Comparison of ENCODE assay signal across 12 cellular contexts in genomic region chr10:125154529-125154928, GRCh38. TPM values are rescaled to one million over a fixed set of nuclear protein-coding genes. Genes with fewer than 3 reads are reported as not detected.
DNase-seq lines count a peak whose midpoint lies in the region; TF ChIP-seq lines count a peak whose summit lies in the region.
"Had no signal": no experiment of that assay in that cellular context is flagged by ENCODE, and none has a peak within 500 bp of the region (broad histone marks: within the 10 kb centered on the region; RNA-seq: fewer than 3 reads in every experiment).

No MANE protein-coding gene starts in this region.

- H3K79me2 ChIP-seq in H9 (ENCODE audit: insufficient read depth, low read length), result peaks cover 72% of the 10 kb centered on the region

- H3K4me3 Mint-ChIP-seq in H9 (peak overlapping the region; percentile 95 to 99), immature natural killer cell (peak overlapping the region; percentile 67 to 90 (median 75))

- H3K4me1 Mint-ChIP-seq in H9, result peaks cover 75 to 77% of the 10 kb centered on the region in 2 experiments
- peaks cover 82 to 86% of the 10 kb centered on the region in 2 donors for H3K4me1 Mint-ChIP-seq in immature natural killer cell

- peak overlapping the region; percentile 94 to 100 (median 99) for H3K27ac Mint-ChIP-seq in H9
- H3K27ac Mint-ChIP-seq in immature natural killer cell, result peak overlapping the region; percentile 78 to 98 (median 88)

- H2AFZ ChIP-seq in H9 (ENCODE audit: low read length), result no peak overlapping the region

- H3K9me3 Mint-ChIP-seq in H9 (peaks cover 0 to 2% of the 10 kb centered on the region in 2 experiments; a peak in 3 of 5 replicates), immature natural killer cell (no peaks in the 10 kb centered on the region)

- H3T11ph ChIP-seq in H9 (ENCODE audit: low read length), result no peak overlapping the region

- H3K9ac ChIP-seq in H9 (ENCODE audit: extremely low read depth, insufficient read length, low read length), result peak overlapping the region; percentile 59

- H4K8ac ChIP-seq in H9 (replicated peaks; ENCODE audit: insufficient read length, low read depth, low read length), result no peak overlapping the region

- no peak overlapping the region for H3K18ac ChIP-seq in H9 (ENCODE audit: insufficient read length, low read depth, low read length)

- WGBS in H9 (ENCODE audit: extremely low coverage, insufficient read length, low lambda C conversion rate), result no CpG with 5 or more reads among the region's 6 CpGs

- H3K4me1 ChIP-seq in H9 (ENCODE audit: insufficient read depth, low read length), result peaks cover 13% of the 10 kb centered on the region

- no peaks in the 10 kb centered on the region for H4K20me1 ChIP-seq in H9 (ENCODE audit: control insufficient read depth, insufficient read depth, insufficient read length)

- H2AK5ac ChIP-seq in H9 (ENCODE audit: insufficient read length, low read length), result no peak overlapping the region

- no peak overlapping the region for H3K23ac ChIP-seq in H9 (ENCODE audit: insufficient read length, low read depth, low read length)

- H3K14ac ChIP-seq in H9 (ENCODE audit: insufficient read depth, low read length), result no peak overlapping the region

- H2BK120ac ChIP-seq in H9 (ENCODE audit: low read depth, low read length, poor library complexity, severe bottlenecking), result no peak overlapping the region

- no peaks in the 10 kb centered on the region for H3K79me1 ChIP-seq in H9 (ENCODE audit: insufficient read depth, low read depth, low read length, poor library complexity, severe bottlenecking)

- no peak overlapping the region for H3K56ac ChIP-seq in H9 (ENCODE audit: insufficient read length, low read depth, low read length)

- H3K27ac ChIP-seq in H9 (ENCODE audit: insufficient read length, low read depth, low read length) (peak overlapping the region; percentile 90), brain microvascular endothelial cell (peak overlapping the region; percentile 60)
- H3K27ac ChIP-seq: SJCRH30 had no signal

- peaks cover 19% of the 10 kb centered on the region for H3K23me2 ChIP-seq in H9 (ENCODE audit: insufficient read length, low read depth, low read length, poor library complexity, severe bottlenecking)

- no peak overlapping the region for H2BK12ac ChIP-seq in H9 (ENCODE audit: insufficient read length, low read depth, low read length)

- in situ Hi-C loops in brain microvascular endothelial cell (cut with HindIII; ENCODE audit: low pct_ligation_motif_present, low sequenced_read_pairs), result no loop called here

- peaks cover 7% of the 10 kb centered on the region for H3K36me3 ChIP-seq in brain microvascular endothelial cell (replicated peaks)

- H3K4me3 ChIP-seq in brain microvascular endothelial cell (ENCODE audit: low read depth, low read length), result peak overlapping the region; percentile 20
- H3K4me3 ChIP-seq in skeletal muscle cell (ENCODE audit: low read depth, low read length), result peak overlapping the region; percentile 2
- H3K4me3 ChIP-seq: SJCRH30 had no signal

- H2BK20ac ChIP-seq in H9 (ENCODE audit: low read depth, low read length, poor library complexity, severe bottlenecking), result no peak overlapping the region

- H3K27me3 Mint-ChIP-seq in H9 (ENCODE audit: low read depth) (no peaks in the 10 kb centered on the region), immature natural killer cell (ENCODE audit: low read depth in 3 of 3) (peaks cover 5 to 25% (median 14%) of the 10 kb centered on the region in 3 donors)

- H4K5ac ChIP-seq in H9 (ENCODE audit: insufficient read length, low read depth, low read length), result no peak overlapping the region

- H4K91ac ChIP-seq in H9 (ENCODE audit: insufficient read length, low read depth, low read length), result no peak overlapping the region

- H3K27me3 ChIP-seq in H9 (ENCODE audit: insufficient read depth, low read length), result no peaks in the 10 kb centered on the region
- no peaks in the 10 kb centered on the region for H3K27me3 ChIP-seq in brain microvascular endothelial cell (replicated peaks)
- H3K27me3 ChIP-seq: SJCRH30 had no signal

- H3K36me3 Mint-ChIP-seq in H9 (ENCODE audit: insufficient read depth in 1 of 3, low read depth in 3 of 3) (peaks cover 21 to 26% (median 22%) of the 10 kb centered on the region in 3 experiments), immature natural killer cell (peaks cover 0 to 6% (median 0%) of the 10 kb centered on the region in 3 donors)

- DNase-seq in H9, result peak; percentile 29
- DNase-seq in brain microvascular endothelial cell, result no peak
- no peak for DNase-seq in immature natural killer cell
- no peak for DNase-seq in skeletal muscle cell (ENCODE audit: low read depth)
- no peak for DNase-seq in KG1 (lab: John Stamatoyannopoulos, UW)
- DNase-seq in activated CD8-positive, alpha-beta memory T cell treated with anti-CD3 and anti-CD28 coated beads, Interleukin-2, amount 50 U/mL, for 48 hours, result no peak
- no peak for DNase-seq in activated naive CD4-positive, alpha-beta T cell (lab: John Stamatoyannopoulos, UW)
- no peak for DNase-seq in posterior vena cava (ENCODE audit: low spot score)
- DNase-seq: cortex of kidney; NCI-H146; SJCRH30; stimulated activated naive CD4-positive, alpha-beta T cell treated with Interleukin-2 at 50 U/mL for 16 hours had no signal

- intact Hi-C loops in posterior vena cava (cut with DNase I), result loop anchor here in 1 of 2 donors (10.0 kb wide), 1 partner anchor 100 kb away; no protein-coding TSS in a partner anchor

- H2BK5ac ChIP-seq in H9 (ENCODE audit: insufficient read length, low read length), result no peak overlapping the region

- H2BK15ac ChIP-seq in H9 (ENCODE audit: low read depth, low read length), result no peak overlapping the region

- peak overlapping the region; percentile 77 for H3K4me2 ChIP-seq in H9 (ENCODE audit: insufficient read depth, insufficient read length, low read length)

- no peaks in the 10 kb centered on the region for H3K9me3 ChIP-seq in H9 (ENCODE audit: control insufficient read depth, low read depth, low read length)
- H3K9me3 ChIP-seq: SJCRH30 had no signal

- H3K4ac ChIP-seq in H9 (ENCODE audit: low read depth, low read length), result no peak overlapping the region

- no peak for TF ChIP-seq CTCF in H9 (conservative IDR thresholded peaks at IDR 0.05)
- no peak for TF ChIP-seq CTCF in brain microvascular endothelial cell (IDR thresholded peaks at IDR 0.05; ENCODE audit: low read depth, low read length, missing control alignments)

RNA-seq across cellular contexts. Expression of gene CTBP2, which starts 5.8 kb away (rescaled TPM):
- total RNA-seq in H9 (2021), result 212 and 218 TPM in 2 replicates
- 100 to 1,000 TPM in 2 of 3 donors, 10 to 100 TPM in 1; 89.8 to 154 (median 131) TPM for polyA plus RNA-seq in immature natural killer cell
- total RNA-seq in posterior vena cava, result 10 to 100 TPM; 44.4 to 47.3 TPM
